In the genomic region with DNA sequence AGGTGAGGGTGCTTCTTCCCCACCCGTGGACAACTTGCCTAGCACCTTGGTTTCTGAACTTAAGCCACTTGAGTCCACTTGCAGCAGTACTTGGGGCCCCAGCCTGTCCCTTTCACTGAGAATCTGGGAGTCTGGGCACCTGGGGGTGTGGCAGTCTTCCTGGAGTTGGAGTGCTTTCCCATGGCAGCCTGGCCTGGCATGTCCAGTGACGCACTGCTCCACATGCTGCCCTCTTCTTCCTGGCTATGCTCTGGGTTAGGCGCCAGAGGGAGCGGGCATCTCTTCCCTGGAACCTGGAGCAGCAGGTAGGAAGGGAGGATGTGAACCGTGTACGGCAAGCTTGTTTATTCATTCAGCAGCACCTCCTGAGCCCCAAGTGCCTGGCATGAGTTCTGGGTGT, we compare ENCODE assay signal across 1 cellular context.
TF ChIP-seq lines count a peak whose summit lies in the region.

No MANE protein-coding gene starts in this region.

TF ChIP-seq in H1, 55 proteins besides CTCF, POLR2A, EP300 and RAD21:
- TF ChIP-seq CTBP2 (IDR thresholded peaks at IDR 0.05; ENCODE audit: borderline replicate concordance, insufficient read depth, insufficient read length, low read length) (no peak), BACH1 (IDR thresholded peaks at IDR 0.05; ENCODE audit: low read length) (no peak), CBX8 (IDR thresholded peaks at IDR 0.05; ENCODE audit: borderline replicate concordance, low read depth, low read length) (no peak), NANOG (IDR thresholded peaks at IDR 0.05; ENCODE audit: insufficient read depth, low read depth, low read length, poor library complexity, severe bottlenecking) (no peak), POLR2AphosphoS5 (IDR thresholded peaks at IDR 0.05; ENCODE audit: low read depth, low read length) (no peak), SUZ12 (IDR thresholded peaks at IDR 0.05; ENCODE audit: low read length) (no peak), BCL11A (IDR thresholded peaks at IDR 0.05; ENCODE audit: low read depth in 2 of 2, low read length in 2 of 2) (no peak), HDAC6 (IDR thresholded peaks at IDR 0.05; ENCODE audit: low read depth, low read length) (no peak), KDM5A (IDR thresholded peaks at IDR 0.05; ENCODE audit: low read length) (no peak), TBP (IDR thresholded peaks at IDR 0.05; ENCODE audit: low read depth, low read length) (no peak)
- TF ChIP-seq, protein P1, sequence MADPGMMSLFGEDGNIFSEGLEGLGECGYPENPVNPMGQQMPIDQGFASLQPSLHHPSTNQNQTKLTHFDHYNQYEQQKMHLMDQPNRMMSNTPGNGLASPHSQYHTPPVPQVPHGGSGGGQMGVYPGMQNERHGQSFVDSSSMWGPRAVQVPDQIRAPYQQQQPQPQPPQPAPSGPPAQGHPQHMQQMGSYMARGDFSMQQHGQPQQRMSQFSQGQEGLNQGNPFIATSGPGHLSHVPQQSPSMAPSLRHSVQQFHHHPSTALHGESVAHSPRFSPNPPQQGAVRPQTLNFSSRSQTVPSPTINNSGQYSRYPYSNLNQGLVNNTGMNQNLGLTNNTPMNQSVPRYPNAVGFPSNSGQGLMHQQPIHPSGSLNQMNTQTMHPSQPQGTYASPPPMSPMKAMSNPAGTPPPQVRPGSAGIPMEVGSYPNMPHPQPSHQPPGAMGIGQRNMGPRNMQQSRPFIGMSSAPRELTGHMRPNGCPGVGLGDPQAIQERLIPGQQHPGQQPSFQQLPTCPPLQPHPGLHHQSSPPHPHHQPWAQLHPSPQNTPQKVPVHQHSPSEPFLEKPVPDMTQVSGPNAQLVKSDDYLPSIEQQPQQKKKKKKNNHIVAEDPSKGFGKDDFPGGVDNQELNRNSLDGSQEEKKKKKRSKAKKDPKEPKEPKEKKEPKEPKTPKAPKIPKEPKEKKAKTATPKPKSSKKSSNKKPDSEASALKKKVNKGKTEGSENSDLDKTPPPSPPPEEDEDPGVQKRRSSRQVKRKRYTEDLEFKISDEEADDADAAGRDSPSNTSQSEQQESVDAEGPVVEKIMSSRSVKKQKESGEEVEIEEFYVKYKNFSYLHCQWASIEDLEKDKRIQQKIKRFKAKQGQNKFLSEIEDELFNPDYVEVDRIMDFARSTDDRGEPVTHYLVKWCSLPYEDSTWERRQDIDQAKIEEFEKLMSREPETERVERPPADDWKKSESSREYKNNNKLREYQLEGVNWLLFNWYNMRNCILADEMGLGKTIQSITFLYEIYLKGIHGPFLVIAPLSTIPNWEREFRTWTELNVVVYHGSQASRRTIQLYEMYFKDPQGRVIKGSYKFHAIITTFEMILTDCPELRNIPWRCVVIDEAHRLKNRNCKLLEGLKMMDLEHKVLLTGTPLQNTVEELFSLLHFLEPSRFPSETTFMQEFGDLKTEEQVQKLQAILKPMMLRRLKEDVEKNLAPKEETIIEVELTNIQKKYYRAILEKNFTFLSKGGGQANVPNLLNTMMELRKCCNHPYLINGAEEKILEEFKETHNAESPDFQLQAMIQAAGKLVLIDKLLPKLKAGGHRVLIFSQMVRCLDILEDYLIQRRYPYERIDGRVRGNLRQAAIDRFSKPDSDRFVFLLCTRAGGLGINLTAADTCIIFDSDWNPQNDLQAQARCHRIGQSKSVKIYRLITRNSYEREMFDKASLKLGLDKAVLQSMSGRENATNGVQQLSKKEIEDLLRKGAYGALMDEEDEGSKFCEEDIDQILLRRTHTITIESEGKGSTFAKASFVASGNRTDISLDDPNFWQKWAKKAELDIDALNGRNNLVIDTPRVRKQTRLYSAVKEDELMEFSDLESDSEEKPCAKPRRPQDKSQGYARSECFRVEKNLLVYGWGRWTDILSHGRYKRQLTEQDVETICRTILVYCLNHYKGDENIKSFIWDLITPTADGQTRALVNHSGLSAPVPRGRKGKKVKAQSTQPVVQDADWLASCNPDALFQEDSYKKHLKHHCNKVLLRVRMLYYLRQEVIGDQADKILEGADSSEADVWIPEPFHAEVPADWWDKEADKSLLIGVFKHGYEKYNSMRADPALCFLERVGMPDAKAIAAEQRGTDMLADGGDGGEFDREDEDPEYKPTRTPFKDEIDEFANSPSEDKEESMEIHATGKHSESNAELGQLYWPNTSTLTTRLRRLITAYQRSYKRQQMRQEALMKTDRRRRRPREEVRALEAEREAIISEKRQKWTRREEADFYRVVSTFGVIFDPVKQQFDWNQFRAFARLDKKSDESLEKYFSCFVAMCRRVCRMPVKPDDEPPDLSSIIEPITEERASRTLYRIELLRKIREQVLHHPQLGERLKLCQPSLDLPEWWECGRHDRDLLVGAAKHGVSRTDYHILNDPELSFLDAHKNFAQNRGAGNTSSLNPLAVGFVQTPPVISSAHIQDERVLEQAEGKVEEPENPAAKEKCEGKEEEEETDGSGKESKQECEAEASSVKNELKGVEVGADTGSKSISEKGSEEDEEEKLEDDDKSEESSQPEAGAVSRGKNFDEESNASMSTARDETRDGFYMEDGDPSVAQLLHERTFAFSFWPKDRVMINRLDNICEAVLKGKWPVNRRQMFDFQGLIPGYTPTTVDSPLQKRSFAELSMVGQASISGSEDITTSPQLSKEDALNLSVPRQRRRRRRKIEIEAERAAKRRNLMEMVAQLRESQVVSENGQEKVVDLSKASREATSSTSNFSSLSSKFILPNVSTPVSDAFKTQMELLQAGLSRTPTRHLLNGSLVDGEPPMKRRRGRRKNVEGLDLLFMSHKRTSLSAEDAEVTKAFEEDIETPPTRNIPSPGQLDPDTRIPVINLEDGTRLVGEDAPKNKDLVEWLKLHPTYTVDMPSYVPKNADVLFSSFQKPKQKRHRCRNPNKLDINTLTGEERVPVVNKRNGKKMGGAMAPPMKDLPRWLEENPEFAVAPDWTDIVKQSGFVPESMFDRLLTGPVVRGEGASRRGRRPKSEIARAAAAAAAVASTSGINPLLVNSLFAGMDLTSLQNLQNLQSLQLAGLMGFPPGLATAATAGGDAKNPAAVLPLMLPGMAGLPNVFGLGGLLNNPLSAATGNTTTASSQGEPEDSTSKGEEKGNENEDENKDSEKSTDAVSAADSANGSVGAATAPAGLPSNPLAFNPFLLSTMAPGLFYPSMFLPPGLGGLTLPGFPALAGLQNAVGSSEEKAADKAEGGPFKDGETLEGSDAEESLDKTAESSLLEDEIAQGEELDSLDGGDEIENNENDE (IDR thresholded peaks at IDR 0.05; ENCODE audit: insufficient replicate concordance, low read length) = no peak
